Comparison of ENCODE assay signal across 12 cellular contexts in genomic region chr4:1293531-1293941, GRCh38. TPM values are rescaled to one million over a fixed set of nuclear protein-coding genes. Genes with fewer than 3 reads are reported as not detected.
DNase-seq lines count a peak whose midpoint lies in the region; ATAC-seq and TF ChIP-seq lines count a peak whose summit lies in the region.
"Had no signal": no experiment of that assay in that cellular context is flagged by ENCODE, and none has a peak within 500 bp of the region (broad histone marks: within the 10 kb centered on the region; RNA-seq: fewer than 3 reads in every experiment).

No MANE protein-coding gene starts in this region.

- no peak for ATAC-seq in Right ventricle myocardium inferior
- no peak for ATAC-seq in stimulated activated memory B cell treated with anti-CD40 and anti-IgM and Interleukin-4, amounts not matched to agents 10 μg/mL and 1 μg/mL and 100 μg/mL, for 72 hours
- ATAC-seq in HG02588 (IDR thresholded peaks at IDR 0.05; ENCODE audit: unreplicated experiment), result no peak
- ATAC-seq in HG03342 (IDR thresholded peaks at IDR 0.05; ENCODE audit: unreplicated experiment), result no peak
- ATAC-seq: activated CD4-positive, alpha-beta T cell treated with anti-CD3 and anti-CD28 coated beads for 36 hours had no signal

- peak overlapping the region; percentile 33 for H3K27ac Mint-ChIP-seq in glutamatergic neuron (ENCODE audit: unreplicated experiment)
- H3K27ac Mint-ChIP-seq in stimulated activated memory B cell treated with anti-CD40 and anti-IgM and Interleukin-4, amounts not matched to agents 10 μg/mL and 1 μg/mL and 100 μg/mL, for 72 hours, result peak overlapping the region; percentile 39
- H3K27ac Mint-ChIP-seq: activated CD4-positive, alpha-beta T cell treated with anti-CD3 and anti-CD28 coated beads for 36 hours had no signal

- H3K9me3 Mint-ChIP-seq in glutamatergic neuron (ENCODE audit: unreplicated experiment), result peaks cover 8% of the 10 kb centered on the region
- no peaks in the 10 kb centered on the region for H3K9me3 Mint-ChIP-seq in stimulated activated memory B cell treated with anti-CD40 and anti-IgM and Interleukin-4, amounts not matched to agents 10 μg/mL and 1 μg/mL and 100 μg/mL, for 72 hours

- no peaks in the 10 kb centered on the region for H3K36me3 Mint-ChIP-seq in glutamatergic neuron (ENCODE audit: unreplicated experiment)
- H3K36me3 Mint-ChIP-seq in stimulated activated memory B cell treated with anti-CD40 and anti-IgM and Interleukin-4, amounts not matched to agents 10 μg/mL and 1 μg/mL and 100 μg/mL, for 72 hours, result peaks cover 30% of the 10 kb centered on the region

- no peak overlapping the region for H3K4me3 Mint-ChIP-seq in glutamatergic neuron (ENCODE audit: unreplicated experiment)
- H3K4me3 Mint-ChIP-seq in stimulated activated memory B cell treated with anti-CD40 and anti-IgM and Interleukin-4, amounts not matched to agents 10 μg/mL and 1 μg/mL and 100 μg/mL, for 72 hours, result no peak overlapping the region
- H3K4me3 Mint-ChIP-seq: activated CD4-positive, alpha-beta T cell treated with anti-CD3 and anti-CD28 coated beads for 36 hours had no signal

- peaks cover 21% of the 10 kb centered on the region for H3K4me1 Mint-ChIP-seq in glutamatergic neuron (ENCODE audit: low read depth, unreplicated experiment)
- peaks cover 79% of the 10 kb centered on the region for H3K4me1 Mint-ChIP-seq in stimulated activated memory B cell treated with anti-CD40 and anti-IgM and Interleukin-4, amounts not matched to agents 10 μg/mL and 1 μg/mL and 100 μg/mL, for 72 hours

- TF ChIP-seq CTCF in glutamatergic neuron (IDR thresholded peaks at IDR 0.05; ENCODE audit: partially characterized antibody, unreplicated experiment), result no peak

- intact Hi-C loops in Right ventricle myocardium inferior (cut with DNase I), result no loop called here
- intact Hi-C loops in cardiac septum (cut with DNase I), result loop anchor here (10.0 kb wide), 1 partner anchor 359 kb away; the partner anchor contains the start of genes GAK and TMEM175

- peaks cover 5% of the 10 kb centered on the region for H3K27me3 Mint-ChIP-seq in glutamatergic neuron (ENCODE audit: unreplicated experiment)
- H3K27me3 Mint-ChIP-seq in stimulated activated memory B cell treated with anti-CD40 and anti-IgM and Interleukin-4, amounts not matched to agents 10 μg/mL and 1 μg/mL and 100 μg/mL, for 72 hours, result no peaks in the 10 kb centered on the region
- H3K27me3 Mint-ChIP-seq: activated CD4-positive, alpha-beta T cell treated with anti-CD3 and anti-CD28 coated beads for 36 hours had no signal

- DNase-seq in Right ventricle myocardium inferior (ENCODE audit: missing footprints), result peak; percentile 49
- DNase-seq in cardiac septum (ENCODE audit: low spot score), result no peak
- peak; percentile 43 for DNase-seq in NCI-H526 treated with DMSO at 0.1 percent for 48 hours (lab: John Stamatoyannopoulos, UW)
- DNase-seq in glutamatergic neuron, result no peak
- DNase-seq in NCI-H2196 (lab: John Stamatoyannopoulos, UW; ENCODE audit: unreplicated experiment), result no peak
- DNase-seq: activated CD4-positive, alpha-beta T cell treated with anti-CD3 and anti-CD28 coated beads for 36 hours; NCI-H2171 treated with DMSO at 0.1 percent for 48 hours; OCI-M1; stimulated activated CD4-positive, alpha-beta T cell treated with anti-CD3 and anti-CD28 coated beads, Interleukin-15, amount 100 ng/mL, for 24 hours had no signal

RNA-seq across cellular contexts. Expression of gene MAEA, which starts 3.8 kb away (rescaled TPM):
- total RNA-seq in Right ventricle myocardium inferior, result 50.4 TPM
- 55.2 TPM for total RNA-seq in cardiac septum
- total RNA-seq in glutamatergic neuron (ENCODE audit: unreplicated experiment), result 77.2 TPM

RNA-seq across cellular contexts. Expression of gene CTBP1, which starts 44.6 kb away (rescaled TPM):
- total RNA-seq in Right ventricle myocardium inferior, result 121 TPM
- 129 TPM for total RNA-seq in cardiac septum
- total RNA-seq in glutamatergic neuron (ENCODE audit: unreplicated experiment), result 302 TPM

RNA-seq across cellular contexts. Expression of gene UVSSA, which starts 53.5 kb away (rescaled TPM):
- total RNA-seq in Right ventricle myocardium inferior (6.5 TPM), cardiac septum (10.4 TPM), glutamatergic neuron (ENCODE audit: unreplicated experiment) (33.9 TPM)

Comparison
In these comparisons a context has a peak if more than half of its experiments do, and no peak if none do; other contexts are left out.
1. DNase-seq: peak in Right ventricle myocardium inferior (single experiment) and NCI-H526 treated with DMSO at 0.1 percent for 48 hours (single experiment); none in cardiac septum (single experiment), glutamatergic neuron (single experiment) and NCI-H2196 (single experiment).